In the genomic region with DNA sequence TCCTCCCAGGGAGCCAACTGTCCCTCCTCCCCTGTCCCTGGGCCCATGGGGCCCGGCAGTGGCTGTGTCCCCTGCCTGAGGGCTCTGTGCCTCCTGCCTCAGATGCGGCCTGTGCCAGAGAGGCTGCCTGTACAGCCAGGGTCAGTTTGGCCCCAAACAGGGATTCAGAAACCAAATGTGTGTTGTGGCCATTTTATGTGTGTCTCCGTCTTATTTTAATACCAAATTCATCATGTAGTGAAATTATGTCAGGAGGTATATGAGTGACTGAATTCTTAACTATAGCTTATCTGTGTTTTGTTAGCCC, we compare ENCODE assay signal across 1 cellular context.
TF ChIP-seq lines count a peak whose summit lies in the region.

No MANE protein-coding gene starts in this region.

TF ChIP-seq in GM23338, 12 proteins besides CTCF, POLR2A, EP300 and RAD21 (continued from another document):
- TF ChIP-seq ZNF462 (CRISPR knock-in tag; IDR thresholded peaks at IDR 0.05): no peak
- TF ChIP-seq ZNF331 (CRISPR knock-in tag; IDR thresholded peaks at IDR 0.05; ENCODE audit: low read depth): no peak
- TF ChIP-seq CREB1 (CRISPR knock-in tag; IDR thresholded peaks at IDR 0.05; ENCODE audit: low read depth): no peak
- TF ChIP-seq STAT1 (IDR thresholded peaks at IDR 0.05; ENCODE audit: unreplicated experiment): no peak
